8 cellular contexts compared by ENCODE assay signal in the genomic region with DNA sequence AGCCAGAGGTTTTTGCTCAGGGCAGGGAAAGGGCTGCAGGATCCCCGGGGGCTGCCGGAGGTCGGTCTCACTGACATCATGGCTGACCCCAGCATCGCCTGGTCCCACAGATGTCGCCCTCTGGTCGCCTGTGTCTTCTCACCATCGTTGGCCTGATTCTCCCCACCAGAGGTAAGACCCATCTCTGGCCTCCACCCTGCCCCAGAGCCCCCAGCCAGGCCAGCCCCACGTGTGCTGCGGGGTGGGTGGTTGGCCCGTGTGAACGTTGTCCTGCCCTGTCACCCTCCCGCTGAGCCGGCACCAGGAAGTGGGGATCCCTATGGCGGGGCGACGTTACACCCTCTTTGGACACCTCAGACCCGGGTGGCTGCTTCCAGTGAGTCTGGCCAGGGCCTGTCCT. TPM values are rescaled to one million over a fixed set of nuclear protein-coding genes. Genes with fewer than 3 reads are reported as not detected.
DNase-seq lines count a peak whose midpoint lies in the region; ATAC-seq and TF ChIP-seq lines count a peak whose summit lies in the region.

No MANE protein-coding gene starts in this region.

- peak overlapping the region; percentile 70 to 85 for H3K27ac ChIP-seq in right atrium auricular region

- H3K9me3 ChIP-seq in right atrium auricular region: no peaks in the 10 kb centered on the region

- H3K4me1 ChIP-seq in right atrium auricular region: peaks cover 0 to 23% of the 10 kb centered on the region in 2 donors

- H3K27me3 ChIP-seq in right atrium auricular region: peaks cover 0 to 7% of the 10 kb centered on the region in 2 donors

- TF ChIP-seq CTCF in right atrium auricular region (IDR thresholded peaks at IDR 0.05): no peak

- peaks cover 10% of the 10 kb centered on the region for H3K36me3 ChIP-seq in right atrium auricular region

- DNase-seq in activated naive CD4-positive, alpha-beta T cell treated with Interleukin-2 at 50 U/mL for 16 hours: peak; percentile 42
- no peak for DNase-seq in activated naive CD4-positive, alpha-beta T cell (lab: John Stamatoyannopoulos, UW)
- peak; percentile 39 for DNase-seq in activated T-cell treated with anti-CD3 and anti-CD28 coated beads for 48 hours (ENCODE audit: low read depth)
- no peak for DNase-seq in right atrium auricular region (ENCODE audit: low spot score)
- DNase-seq in stimulated activated CD4-positive, alpha-beta T cell treated with anti-CD3 and anti-CD28 coated beads, Interleukin-4, amount 100 ng/mL, for 4 hours: peak; percentile 25 to 33
- DNase-seq in DMS153 (lab: John Stamatoyannopoulos, UW): no peak

- ATAC-seq in HG03439 (IDR thresholded peaks at IDR 0.05; ENCODE audit: unreplicated experiment) (no peak), GM18870 (IDR thresholded peaks at IDR 0.05; ENCODE audit: unreplicated experiment) (no peak)

- H3K4me3 ChIP-seq in right atrium auricular region: peak overlapping the region; percentile 58 to 67

RNA-seq across cellular contexts. Expression of a gene that starts 0.9 kb away (rescaled TPM):
- total RNA-seq in right atrium auricular region: 10 to 100 TPM; 31.3 to 77.7 TPM

RNA-seq across cellular contexts. Expression of a gene that starts 12.4 kb away (rescaled TPM):
- total RNA-seq in right atrium auricular region: not detected

RNA-seq across cellular contexts. Expression of a gene that starts 16.8 kb away (rescaled TPM):
- total RNA-seq in right atrium auricular region: 100 to 1,000 TPM; 166 to 175 TPM

RNA-seq across cellular contexts. Expression of a gene that starts 20.6 kb away (rescaled TPM):
- 10 to 100 TPM; 10.9 to 42.5 TPM for total RNA-seq in right atrium auricular region

RNA-seq across cellular contexts. Expression of a gene that starts 39.8 kb away (rescaled TPM):
- 1 to 10 TPM in 1 of 2 donors, under 1 TPM in 1; 0.98 to 1.6 TPM for total RNA-seq in right atrium auricular region

Comparison
In these comparisons a context has a peak if more than half of its experiments do, and no peak if none do; other contexts are left out.
1. DNase-seq: peak in activated naive CD4-positive, alpha-beta T cell treated with Interleukin-2 at 50 U/mL for 16 hours (single experiment), activated T-cell treated with anti-CD3 and anti-CD28 coated beads for 48 hours (single experiment) and stimulated activated CD4-positive, alpha-beta T cell treated with anti-CD3 and anti-CD28 coated beads, Interleukin-4, amount 100 ng/mL, for 4 hours (2 of 2); none in activated naive CD4-positive, alpha-beta T cell (0 of 4), right atrium auricular region (single experiment) and DMS153 (single experiment).